In genomic region chr9:130537346-130538050, GRCh38 we compare ENCODE assay signal across 13 cellular contexts. TPM values are rescaled to one million over a fixed set of nuclear protein-coding genes. Genes with fewer than 3 reads are reported as not detected.
DNase-seq lines count a peak whose midpoint lies in the region; ATAC-seq, FAIRE-seq and TF ChIP-seq lines count a peak whose summit lies in the region.
"Had no signal": no experiment of that assay in that cellular context is flagged by ENCODE, and none has a peak within 500 bp of the region (broad histone marks: within the 10 kb centered on the region; RNA-seq: fewer than 3 reads in every experiment).

No MANE protein-coding gene starts in this region.

- H3K4me1 ChIP-seq in A549: peaks cover 8% of the 10 kb centered on the region
- peaks cover 0 to 4% of the 10 kb centered on the region in 2 donors for H3K4me1 ChIP-seq in left lung
- peaks cover 0 to 16% (median 11%) of the 10 kb centered on the region in 4 donors for H3K4me1 ChIP-seq in stomach
- H3K4me1 ChIP-seq: uterus had no signal

- TF ChIP-seq CTCF in A549 (IDR thresholded peaks at IDR 0.05) (no peak), left lung (IDR thresholded peaks at IDR 0.05) (no peak), stomach (IDR thresholded peaks at IDR 0.05) (no peak)
- no peak for TF ChIP-seq CTCF in activated CD8-positive, alpha-beta T cell treated with anti-CD3 and anti-CD28 coated beads for 36 hours (IDR thresholded peaks at IDR 0.05)

- intact Hi-C loops in activated CD8-positive, alpha-beta T cell treated with anti-CD3 and anti-CD28 coated beads for 36 hours (cut with micrococcal nuclease): no loop called here
- intact Hi-C loops in left lung (cut with DNase I): no loop called here
- intact Hi-C loops in stomach (cut with DNase I; ENCODE audit: low total_unique reads): no loop called here

- WGBS in A549 (ENCODE audit: missing lambda C conversion rate): 73% methylated on average over 23 of the region's 25 CpGs
- 16 to 24% (median 21%) methylated on average over 9 to 25 of the region's 25 CpGs for WGBS in stomach, 5 donors

- H3K27me3 ChIP-seq in left lung: peaks cover 42 to 93% of the 10 kb centered on the region in 2 donors
- peaks cover 4 to 97% (median 56%) of the 10 kb centered on the region in 3 donors for H3K27me3 ChIP-seq in stomach
- H3K27me3 ChIP-seq: uterus had no signal

- H3K27ac Mint-ChIP-seq in activated CD8-positive, alpha-beta T cell treated with anti-CD3 and anti-CD28 coated beads for 36 hours: no peak overlapping the region
- H3K27ac Mint-ChIP-seq: T-helper 1 cell treated with Interleukin-12 subunit alpha and Interleukin-12 subunit beta and Interleukin-4 antibody, amounts not matched to agents 30 μg/mL and 1 μg/mL, for 36 hours had no signal

- no peak overlapping the region for H3K4me2 ChIP-seq in A549

- ATAC-seq in A549: peak; percentile 14 to 23; a peak in 2 of 6 replicates
- peak; percentile 27 for ATAC-seq in activated CD8-positive, alpha-beta T cell treated with anti-CD3 and anti-CD28 coated beads for 36 hours
- peak; percentile 41 for ATAC-seq in left lung
- ATAC-seq in GM19463 (IDR thresholded peaks at IDR 0.05; ENCODE audit: unreplicated experiment): no peak

- no peaks in the 10 kb centered on the region for H3K36me3 Mint-ChIP-seq in activated CD8-positive, alpha-beta T cell treated with anti-CD3 and anti-CD28 coated beads for 36 hours (ENCODE audit: low read depth)

- H3K4me3 ChIP-seq in A549 (no peak overlapping the region), left lung (no peak overlapping the region), stomach (no peak overlapping the region)
- H3K4me3 ChIP-seq: uterus had no signal

- CTCF ChIA-PET in A549 (lab: Yijun Ruan, JAX): interaction anchor here (0.6 to 1.0 kb wide), 5 partner anchors 31 to 294 kb away, joined by 3 to 4 read pairs (median 3); no protein-coding TSS in a partner anchor
- CTCF ChIA-PET in activated CD8-positive, alpha-beta T cell treated with anti-CD3 and anti-CD28 coated beads for 36 hours (lab: Charles Lee): interaction anchor here (1.0 to 1.1 kb wide), 2 partner anchors 145 to 176 kb away, joined by 3 to 4 read pairs; no protein-coding TSS in a partner anchor

- TF ChIP-seq EP300 in A549 (IDR thresholded peaks at IDR 0.05) (no peak), stomach (IDR thresholded peaks at IDR 0.05) (no peak)

- H3K9me3 ChIP-seq in A549 (no peaks in the 10 kb centered on the region), left lung (no peaks in the 10 kb centered on the region), stomach (no peaks in the 10 kb centered on the region)
- H3K9me3 ChIP-seq: uterus had no signal

- H3K27ac ChIP-seq in A549 (no peak overlapping the region), left lung (no peak overlapping the region), stomach (no peak overlapping the region)

- no peak for TF ChIP-seq RAD21 in A549 (conservative IDR thresholded peaks at IDR 0.05 in 1 of 2, IDR thresholded peaks at IDR 0.05 in 1 of 2)

- DNase-seq in A549 (ENCODE audit: low read depth in 1 of 2, low spot score in 1 of 2) (no peak), HUDEP-2 (lab: John Stamatoyannopoulos, UW; ENCODE audit: unreplicated experiment in 76 of 76) (peak in 75 of 76 experiments; percentile 44 to 93 (median 83)), left lung (no peak), stomach (no peak)
- no peak for DNase-seq in activated CD8-positive, alpha-beta T cell treated with anti-CD3 and anti-CD28 coated beads for 36 hours
- no peak for DNase-seq in activated CD4-positive, CD25-positive, alpha-beta regulatory T cell (lab: John Stamatoyannopoulos, UW)
- DNase-seq in effector CD8-positive, alpha-beta T cell (lab: John Stamatoyannopoulos, UW): no peak
- DNase-seq: amygdala, NCI-H187 treated with DMSO at 0.1 percent for 48 hours, small intestine had no signal

- no peak overlapping the region for H3K4me3 Mint-ChIP-seq in activated CD8-positive, alpha-beta T cell treated with anti-CD3 and anti-CD28 coated beads for 36 hours
- H3K4me3 Mint-ChIP-seq: T-helper 1 cell treated with Interleukin-12 subunit alpha and Interleukin-12 subunit beta and Interleukin-4 antibody, amounts not matched to agents 30 μg/mL and 1 μg/mL, for 36 hours had no signal

- FAIRE-seq in A549 (lab: Jason Lieb, UNC): no peak
- FAIRE-seq: small intestine had no signal

- H3K27me3 Mint-ChIP-seq in activated CD8-positive, alpha-beta T cell treated with anti-CD3 and anti-CD28 coated beads for 36 hours: peaks cover 53% of the 10 kb centered on the region

- peaks cover 16% of the 10 kb centered on the region for H3K4me1 Mint-ChIP-seq in activated CD8-positive, alpha-beta T cell treated with anti-CD3 and anti-CD28 coated beads for 36 hours (ENCODE audit: low read depth)

- TF ChIP-seq POLR2A in A549 (IDR thresholded peaks at IDR 0.05; ENCODE audit: low read length) (no peak), stomach (IDR thresholded peaks at IDR 0.05) (no peak)

- H3K9me3 Mint-ChIP-seq in activated CD8-positive, alpha-beta T cell treated with anti-CD3 and anti-CD28 coated beads for 36 hours: no peaks in the 10 kb centered on the region
- H3K9me3 Mint-ChIP-seq: T-helper 1 cell treated with Interleukin-12 subunit alpha and Interleukin-12 subunit beta and Interleukin-4 antibody, amounts not matched to agents 30 μg/mL and 1 μg/mL, for 36 hours had no signal

- POLR2A ChIA-PET in A549 (lab: Yijun Ruan, JAX): no interaction called here
- POLR2A ChIA-PET in activated CD8-positive, alpha-beta T cell treated with anti-CD3 and anti-CD28 coated beads for 36 hours (lab: Charles Lee): no interaction called here

- H3K36me3 ChIP-seq in left lung: no peaks in the 10 kb centered on the region
- no peaks in the 10 kb centered on the region for H3K36me3 ChIP-seq in stomach
- H3K36me3 ChIP-seq: uterus had no signal

TF ChIP-seq in A549, 52 proteins besides CTCF, POLR2A, EP300 and RAD21 (continues in another document):
- no peak for TF ChIP-seq REST (IDR thresholded peaks at IDR 0.05)
- TF ChIP-seq GATA3 (IDR thresholded peaks at IDR 0.05; ENCODE audit: borderline replicate concordance): no peak
- no peak for TF ChIP-seq NPAS2 (CRISPR knock-in tag; IDR thresholded peaks at IDR 0.05; ENCODE audit: borderline replicate concordance)
- TF ChIP-seq PBX3 (IDR thresholded peaks at IDR 0.05): no peak
- TF ChIP-seq NFE2L2 (conservative IDR thresholded peaks at IDR 0.05; ENCODE audit: low read length): no peak
- no peak for TF ChIP-seq HOXA7 (CRISPR knock-in tag; IDR thresholded peaks at IDR 0.05)
- no peak for TF ChIP-seq SREBF2 (IDR thresholded peaks at IDR 0.05)
- TF ChIP-seq KDM5A (IDR thresholded peaks at IDR 0.05): no peak
- TF ChIP-seq ATOH8 (CRISPR knock-in tag; IDR thresholded peaks at IDR 0.05; ENCODE audit: low read depth): no peak

RNA-seq across cellular contexts. Expression of gene FUBP3, which starts 41.9 kb away (rescaled TPM):
- polyA plus RNA-seq in A549 (2011; rRNA removed): 30.4 and 43.5 TPM in 2 replicates
- polyA plus RNA-seq in A549 (2012; cell fraction: cytosol; rRNA removed): 34.6 and 36.1 TPM in 2 replicates
- polyA plus RNA-seq in A549 (2012; cell fraction: nucleus; rRNA removed): 29.3 and 58.4 TPM in 2 replicates
- polyA plus RNA-seq in A549 (2017; fragmentation: RNase III; extraction: RNeasy Plus Mini Kit Qiagen cat#74134 plus additional on column Dnase treatment): 59.3 to 67.7 TPM (median 63.2 TPM) in 3 replicates
- polyA minus RNA-seq in A549 (2011; rRNA and poly(A)+ RNA removed): 24.1 and 47.4 TPM in 2 replicates
- total RNA-seq in activated CD8-positive, alpha-beta T cell treated with anti-CD3 and anti-CD28 coated beads for 36 hours: 10 to 100 TPM; 32.9 to 42.9 TPM
- 10 to 100 TPM; 33.1 to 38.4 TPM for total RNA-seq in left lung
- total RNA-seq in stomach: 10 to 100 TPM in 4 of 5 donors, 1 to 10 TPM in 1; 5.8 to 59.3 (median 42.4) TPM
- 10 to 100 TPM; 16.7 to 24.3 (median 17.1) TPM for polyA plus RNA-seq in stomach

Comparison
In these comparisons a context has a peak if more than half of its experiments do, and no peak if none do; other contexts are left out.
1. DNase-seq: peak in HUDEP-2 (75 of 76); none in A549 (0 of 2), activated CD8-positive, alpha-beta T cell treated with anti-CD3 and anti-CD28 coated beads for 36 hours (single experiment), left lung (0 of 2), stomach (single experiment), activated CD4-positive, CD25-positive, alpha-beta regulatory T cell (0 of 4) and effector CD8-positive, alpha-beta T cell (single experiment).